ENCODE assay signal across 9 cellular contexts in genomic region chr2:43343573-43344304, GRCh38.
DNase-seq lines count a peak whose midpoint lies in the region; ATAC-seq and TF ChIP-seq lines count a peak whose summit lies in the region.
"Had no signal": no experiment of that assay in that cellular context is flagged by ENCODE, and none has a peak within 500 bp of the region (broad histone marks: within the 10 kb centered on the region; RNA-seq: fewer than 3 reads in every experiment).

No MANE protein-coding gene starts in this region.

- TF ChIP-seq POLR2A in right lobe of liver (IDR thresholded peaks at IDR 0.05) (no peak), suprapubic skin (IDR thresholded peaks at IDR 0.05) (no peak)

- TF ChIP-seq EP300 in suprapubic skin (IDR thresholded peaks at IDR 0.05) = no peak

- H3K27me3 ChIP-seq in colonic mucosa = no peaks in the 10 kb centered on the region
- no peaks in the 10 kb centered on the region for H3K27me3 ChIP-seq in right lobe of liver
- H3K27me3 ChIP-seq in suprapubic skin = no peaks in the 10 kb centered on the region

- intact Hi-C loops in colonic mucosa (cut with DNase I) (no loop called here), right lobe of liver (cut with DNase I) (no loop called here)

- peak; percentile 68 to 81 (median 72) for ATAC-seq in right lobe of liver
- no peak for ATAC-seq in GM18520 (IDR thresholded peaks at IDR 0.05; ENCODE audit: unreplicated experiment)
- no peak for ATAC-seq in HG02870 (IDR thresholded peaks at IDR 0.05; ENCODE audit: unreplicated experiment)
- ATAC-seq: activated T-cell treated with anti-CD3 and anti-CD28 coated beads, Interleukin-2, amount 50 U/mL, for 72 hours had no signal

- H3K27ac ChIP-seq in colonic mucosa (no peak overlapping the region), right lobe of liver (peak overlapping the region; percentile 2 to 52 (median 17)), suprapubic skin (peak overlapping the region; percentile 87)

- 27% methylated on average over 5 of the region's 5 CpGs for WGBS in right lobe of liver (ENCODE audit: insufficient coverage, low coverage, low lambda C conversion rate, missing lambda C conversion rate)
- WGBS in suprapubic skin = 20% methylated on average over 5 of the region's 5 CpGs

- TF ChIP-seq CTCF in colonic mucosa (IDR thresholded peaks at IDR 0.05) (no peak), right lobe of liver (IDR thresholded peaks at IDR 0.05) (no peak), suprapubic skin (IDR thresholded peaks at IDR 0.05) (no peak)

- H3K4me3 ChIP-seq in colonic mucosa = no peak overlapping the region
- H3K4me3 ChIP-seq in right lobe of liver = no peak overlapping the region
- no peak overlapping the region for H3K4me3 ChIP-seq in suprapubic skin

- H3K4me1 ChIP-seq in colonic mucosa = no peaks in the 10 kb centered on the region
- H3K4me1 ChIP-seq in right lobe of liver = peaks cover 0 to 48% (median 11%) of the 10 kb centered on the region in 4 donors
- peaks cover 83% of the 10 kb centered on the region for H3K4me1 ChIP-seq in suprapubic skin

- H3K9me3 ChIP-seq in colonic mucosa (no peaks in the 10 kb centered on the region), right lobe of liver (no peaks in the 10 kb centered on the region), suprapubic skin (no peaks in the 10 kb centered on the region)

- H3K36me3 ChIP-seq in colonic mucosa (no peaks in the 10 kb centered on the region), right lobe of liver (no peaks in the 10 kb centered on the region), suprapubic skin (no peaks in the 10 kb centered on the region)

- DNase-seq in M059J (ENCODE audit: low read depth) (peak; percentile 83), colonic mucosa (peak; percentile 76), right lobe of liver (peak; percentile 54 to 77 (median 60)), suprapubic skin (ENCODE audit: low spot score in 2 of 2) (peak; percentile 86 to 90), T1000 (lab: John Stamatoyannopoulos, UW) (no peak), cerebellar nuclear complex (lab: John Stamatoyannopoulos, UW) (no peak)
- DNase-seq: activated T-cell treated with anti-CD3 and anti-CD28 coated beads, Interleukin-2, amount 50 U/mL, for 72 hours had no signal

- H3K9ac ChIP-seq in colonic mucosa (ENCODE audit: low read depth in 2 of 2, low read length in 2 of 2) = no peak overlapping the region

Comparison
In these comparisons a context has a peak if more than half of its experiments do, and no peak if none do; other contexts are left out.
1. DNase-seq: peak in M059J (single experiment), colonic mucosa (single experiment), right lobe of liver (3 of 3) and suprapubic skin (2 of 2); none in T1000 (single experiment) and cerebellar nuclear complex (0 of 2).
2. ATAC-seq: peak in right lobe of liver (4 of 4); none in GM18520 (single experiment) and HG02870 (single experiment).